1 cellular context compared by ENCODE assay signal in the genomic region with DNA sequence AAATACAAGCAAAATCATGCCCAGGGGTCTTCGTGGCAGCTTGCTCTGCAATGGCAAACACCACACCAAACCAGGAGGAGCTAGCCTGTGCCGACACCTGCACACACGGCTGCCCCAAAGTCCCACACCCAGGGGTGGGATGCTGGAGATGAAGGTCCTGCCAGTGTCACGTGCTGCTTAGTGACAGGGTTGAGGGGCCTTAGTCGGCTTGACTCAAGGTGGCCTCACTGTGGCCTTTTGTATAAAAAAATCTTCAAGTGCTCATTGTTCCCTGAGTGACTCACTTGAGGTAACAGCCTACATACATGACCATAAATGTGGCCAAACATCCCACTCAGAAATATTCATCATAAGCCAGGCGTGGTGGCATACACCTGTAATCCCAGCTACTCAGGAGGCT.
TF ChIP-seq lines count a peak whose summit lies in the region.

No MANE protein-coding gene starts in this region.

TF ChIP-seq in IMR-90, 13 proteins besides CTCF, POLR2A, EP300 and RAD21:
- no peak for TF ChIP-seq NFE2L2 (IDR thresholded peaks at IDR 0.05; ENCODE audit: low read depth, low read length)
- no peak for TF ChIP-seq CHD1 (IDR thresholded peaks at IDR 0.05; ENCODE audit: low read depth, low read length)
- no peak for TF ChIP-seq MAZ (IDR thresholded peaks at IDR 0.05; ENCODE audit: borderline replicate concordance, low read depth, low read length)
- no peak for TF ChIP-seq USF2 (IDR thresholded peaks at IDR 0.05; ENCODE audit: low read depth, low read length)
- no peak for TF ChIP-seq MAFK (IDR thresholded peaks at IDR 0.05; ENCODE audit: low read depth, low read length)
- TF ChIP-seq BHLHE40 (IDR thresholded peaks at IDR 0.05; ENCODE audit: low read depth, low read length) = no peak
TF ChIP-seq in IMR-90: peak in this region for 0.
